ENCODE assay signal across 8 cellular contexts in the genomic region with DNA sequence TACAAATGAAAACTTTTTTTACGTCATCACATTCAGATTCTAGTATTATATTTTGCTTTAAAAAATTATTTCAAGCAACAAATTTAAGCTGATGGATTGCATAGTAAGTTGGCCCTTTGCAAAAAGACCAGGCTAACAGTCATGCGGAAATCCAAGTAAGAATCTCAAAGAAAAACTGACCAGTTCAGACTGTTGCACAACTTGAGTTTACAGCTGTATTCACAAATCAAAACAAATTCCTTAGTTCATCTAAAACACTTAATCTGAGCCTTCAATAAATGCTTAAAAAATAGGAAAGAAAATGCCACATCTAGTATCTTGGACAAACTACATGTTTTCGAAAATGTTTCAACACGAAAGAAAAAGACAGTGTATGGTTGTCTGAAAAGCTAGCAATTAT. TPM values are rescaled to one million over a fixed set of nuclear protein-coding genes. Genes with fewer than 3 reads are reported as not detected.
A peak's percentile ranks its signal among the peaks of the same experiment; 100 is the strongest.
DNase-seq lines count a peak whose midpoint lies in the region; ATAC-seq, FAIRE-seq and TF ChIP-seq lines count a peak whose summit lies in the region.

No MANE protein-coding gene starts in this region.

- POLR2A ChIA-PET in MCF 10A (lab: Yijun Ruan, JAX): interaction anchor here (0.6 kb wide), 2 partner anchors 662 to 1793 kb away, joined by 3 to 4 read pairs; no protein-coding TSS in a partner anchor

- BruUV-seq in MCF 10A (replicated peaks; lab: Mats Ljungman, UMichigan): no TSS peak

- H3K27ac ChIP-seq in heart left ventricle (peak overlapping the region in 7 of 12 donors; percentile 93 to 99 (median 97)), mesodermal cell (ENCODE audit: low read depth, low read length, severe bottlenecking) (peak overlapping the region; percentile 97), uterus (peak overlapping the region; percentile 97)

- no peaks in the 10 kb centered on the region for H3K9me3 Mint-ChIP-seq in MCF 10A (ENCODE audit: unreplicated experiment)

- H3K27me3 ChIP-seq in heart left ventricle (no peaks in the 10 kb centered on the region), uterus (no peaks in the 10 kb centered on the region)

- in situ Hi-C loops in GM13977 (cut with MboI; ENCODE audit: low pct_unique_long_range_greater_than_20kb, low sequenced_read_pairs, unreplicated experiment): no loop called here

- no peak for FAIRE-seq in GM12892 (lab: Jason Lieb, UNC)

- peaks cover 52% of the 10 kb centered on the region for H3K36me3 Mint-ChIP-seq in MCF 10A (ENCODE audit: insufficient read depth, unreplicated experiment)

- H3K36me3 ChIP-seq in heart left ventricle (peaks cover 0 to 47% (median 43%) of the 10 kb centered on the region in 9 donors), mesodermal cell (ENCODE audit: control insufficient read depth, insufficient read depth, low read length) (peaks cover 26% of the 10 kb centered on the region), uterus (no peaks in the 10 kb centered on the region)

- intact Hi-C loops in heart left ventricle (cut with DNase I) (no loop called here), cardiac septum (cut with DNase I) (no loop called here), MCF 10A (cut with micrococcal nuclease) (loop anchor here (5.0 kb wide), 1 partner anchor 560 kb away; no protein-coding TSS in a partner anchor), uterus (cut with DNase I; ENCODE audit: low total_unique reads) (no loop called here)

- peaks cover 13 to 46% (median 37%) of the 10 kb centered on the region in 12 donors for H3K4me1 ChIP-seq in heart left ventricle
- no peaks in the 10 kb centered on the region for H3K4me1 ChIP-seq in mesodermal cell (ENCODE audit: control insufficient read depth, insufficient read depth, low read length, poor library complexity, severe bottlenecking)
- peaks cover 0 to 11% of the 10 kb centered on the region in 2 donors for H3K4me1 ChIP-seq in uterus

- CTCF ChIA-PET in MCF 10A (lab: Yijun Ruan, JAX): interaction anchor here (0.6 to 2.2 kb wide), 13 partner anchors 7 to 1788 kb away, joined by 3 to 16 read pairs (median 4); no protein-coding TSS in a partner anchor

- peaks cover 6% of the 10 kb centered on the region for H3K4me1 Mint-ChIP-seq in MCF 10A (ENCODE audit: insufficient read depth, unreplicated experiment)

- no peaks in the 10 kb centered on the region for H3K27me3 Mint-ChIP-seq in MCF 10A (ENCODE audit: insufficient read depth, unreplicated experiment)

- TF ChIP-seq CTCF in heart left ventricle (IDR thresholded peaks at IDR 0.05) (no peak), MCF 10A (IDR thresholded peaks at IDR 0.05; ENCODE audit: unreplicated experiment) (no peak), uterus (IDR thresholded peaks at IDR 0.05) (no peak), GM13977 (IDR thresholded peaks at IDR 0.05; ENCODE audit: extremely low read depth, insufficient read depth, missing control alignments) (no peak)

- peak overlapping the region; percentile 75 to 98 (median 90) for H3K4me3 ChIP-seq in heart left ventricle
- H3K4me3 ChIP-seq in mesodermal cell (ENCODE audit: extremely low read depth, insufficient read depth, low read length, poor library complexity, severe bottlenecking): peak overlapping the region; percentile 83
- H3K4me3 ChIP-seq in uterus: peak overlapping the region; percentile 87 to 96

- DNase-seq in heart left ventricle (no peak), cardiac septum (ENCODE audit: low spot score) (no peak), MCF 10A (ENCODE audit: unreplicated experiment) (no peak), uterus (no peak), KG1 (lab: John Stamatoyannopoulos, UW) (no peak), GM12892 (ENCODE audit: insufficient read length) (no peak), GM13977 (ENCODE audit: low spot score) (no peak)

- H3K9me3 ChIP-seq in heart left ventricle (no peaks in the 10 kb centered on the region), mesodermal cell (ENCODE audit: control insufficient read depth, low read length) (no peaks in the 10 kb centered on the region), uterus (no peaks in the 10 kb centered on the region)

- H3K27ac Mint-ChIP-seq in MCF 10A (ENCODE audit: low read depth, unreplicated experiment): peak overlapping the region; percentile 99

- WGBS in heart left ventricle, 4 donors: 34 to 47% (median 44%) methylated on average over 4 of the region's 4 CpGs
- WGBS in mesodermal cell (ENCODE audit: insufficient coverage in 2 of 2), 2 experiments: 78% methylated on average over 1 of the region's 4 CpGs

- no peak for ATAC-seq in heart left ventricle

- peak overlapping the region; percentile 86 for H3K4me3 Mint-ChIP-seq in MCF 10A (ENCODE audit: unreplicated experiment)

- no peak for TF ChIP-seq POLR2A in heart left ventricle (IDR thresholded peaks at IDR 0.05)
- TF ChIP-seq POLR2A in uterus (IDR thresholded peaks at IDR 0.05): no peak
- no peak for TF ChIP-seq POLR2A in GM12892 (IDR thresholded peaks at IDR 0.05; ENCODE audit: low read depth, low read length)

RNA-seq across cellular contexts. Expression of gene CCDC59, which starts 0.8 kb away (rescaled TPM):
- total RNA-seq in heart left ventricle (10 to 100 TPM; 20.0 to 40.4 (median 24.5) TPM), cardiac septum (23.5 TPM), MCF 10A (2022) (72.5 and 85.7 TPM in 2 replicates), uterus (10 to 100 TPM; 30.9 to 54.7 (median 42.3) TPM)
- polyA plus RNA-seq in heart left ventricle: 10 to 100 TPM; 39.1 to 44.2 TPM
- polyA plus RNA-seq in mesodermal cell (2013, experiment 1 of 2): 54.6 TPM
- polyA plus RNA-seq in mesodermal cell (2013, experiment 2 of 2): 72.1 TPM
- polyA plus RNA-seq in GM12892 (2012; ENCODE audit: missing spikeins): 71.8 TPM

RNA-seq across cellular contexts. Expression of gene METTL25, which starts 1.0 kb away (rescaled TPM):
- 10 to 100 TPM in 6 of 9 donors, 1 to 10 TPM in 3; 6.0 to 19.6 (median 13.5) TPM for total RNA-seq in heart left ventricle
- polyA plus RNA-seq in heart left ventricle: 1 to 10 TPM; 2.2 to 6.4 TPM
- 17.8 TPM for total RNA-seq in cardiac septum
- 3.4 and 4.1 TPM in 2 replicates for total RNA-seq in MCF 10A (2022)
- 4.5 TPM for polyA plus RNA-seq in mesodermal cell (2013, experiment 1 of 2)
- polyA plus RNA-seq in mesodermal cell (2013, experiment 2 of 2): 4.9 TPM
- 10 to 100 TPM; 22.6 to 48.7 (median 32.8) TPM for total RNA-seq in uterus
- 4.5 TPM for polyA plus RNA-seq in GM12892 (2012; ENCODE audit: missing spikeins)
